In the genomic region with DNA sequence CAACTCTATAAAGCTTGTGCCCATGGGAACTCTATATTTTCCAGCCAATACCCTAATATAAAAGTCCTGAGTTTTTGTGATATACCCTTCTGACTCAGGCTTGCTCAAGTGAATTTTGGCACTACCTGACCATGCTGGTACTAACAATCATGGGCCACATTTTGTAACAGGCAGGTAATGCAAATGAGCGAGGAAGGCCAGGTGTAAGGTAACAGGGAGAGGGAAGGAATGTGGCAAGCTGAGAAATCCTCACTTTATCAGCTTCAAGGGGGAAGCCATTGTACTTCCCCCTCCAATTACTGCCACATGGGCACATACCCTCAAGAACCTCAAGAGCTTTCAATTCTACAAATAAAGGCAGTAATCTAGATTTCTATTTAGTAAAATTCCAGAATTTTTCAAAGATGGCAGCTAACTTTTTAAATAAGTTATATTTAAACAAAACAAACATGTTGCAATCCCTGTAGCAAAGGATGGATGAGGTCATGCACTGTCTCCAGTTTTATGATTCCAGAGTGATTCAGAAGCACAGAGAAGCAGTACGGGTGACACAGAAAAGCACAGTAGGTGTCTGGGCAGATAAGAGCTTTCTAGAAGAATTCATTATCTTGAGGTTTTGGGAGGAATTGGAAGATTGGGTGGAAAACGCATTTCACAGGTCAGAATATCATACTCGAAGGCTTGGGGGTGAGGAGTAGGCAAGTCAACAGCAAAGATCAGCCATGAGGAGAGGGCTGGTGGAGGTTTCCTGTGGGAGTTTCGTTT, we compare ENCODE assay signal across 7 cellular contexts.
DNase-seq lines count a peak whose midpoint lies in the region; ATAC-seq and TF ChIP-seq lines count a peak whose summit lies in the region.

No MANE protein-coding gene starts in this region.

- peaks cover 12% of the 10 kb centered on the region for H3K36me3 Mint-ChIP-seq in stimulated activated effector memory CD8-positive, alpha-beta T cell treated with anti-CD3 and anti-CD28 coated beads, Interleukin-12 subunit alpha, Interleukin-12 subunit beta, amount 100 ng/mL, for 72 hours

- H3K27ac Mint-ChIP-seq in stimulated activated effector memory CD8-positive, alpha-beta T cell treated with anti-CD3 and anti-CD28 coated beads, Interleukin-12 subunit alpha, Interleukin-12 subunit beta, amount 100 ng/mL, for 72 hours: peak overlapping the region; percentile 60

- H3K4me1 Mint-ChIP-seq in stimulated activated effector memory CD8-positive, alpha-beta T cell treated with anti-CD3 and anti-CD28 coated beads, Interleukin-12 subunit alpha, Interleukin-12 subunit beta, amount 100 ng/mL, for 72 hours: peaks cover 50% of the 10 kb centered on the region

- DNase-seq in HCEC 1CT (peak; percentile 86), fibroblast of peridontal ligament (ENCODE audit: extremely low read depth) (peak; percentile 85), inferior parietal cortex (ENCODE audit: extremely low spot score) (no peak)
- no peak for DNase-seq in stimulated activated effector memory CD8-positive, alpha-beta T cell treated with anti-CD3 and anti-CD28 coated beads, Interleukin-12 subunit alpha, Interleukin-12 subunit beta, amount 100 ng/mL, for 72 hours (ENCODE audit: low spot score in 2 of 2)

- peak; percentile 71 for ATAC-seq in SK-N-SH treated with all-trans-retinoic acid at 6 μM for 48 hours
- peak; percentile 74 for ATAC-seq in stimulated activated effector memory CD8-positive, alpha-beta T cell treated with anti-CD3 and anti-CD28 coated beads, Interleukin-12 subunit alpha, Interleukin-12 subunit beta, amount 100 ng/mL, for 72 hours
- no peak for ATAC-seq in GM19324 (IDR thresholded peaks at IDR 0.05; ENCODE audit: low FRiP score, unreplicated experiment)
- ATAC-seq in HG02973 (IDR thresholded peaks at IDR 0.05; ENCODE audit: unreplicated experiment): no peak

- peaks cover 5% of the 10 kb centered on the region for H3K9me3 Mint-ChIP-seq in stimulated activated effector memory CD8-positive, alpha-beta T cell treated with anti-CD3 and anti-CD28 coated beads, Interleukin-12 subunit alpha, Interleukin-12 subunit beta, amount 100 ng/mL, for 72 hours

- H3K4me3 Mint-ChIP-seq in stimulated activated effector memory CD8-positive, alpha-beta T cell treated with anti-CD3 and anti-CD28 coated beads, Interleukin-12 subunit alpha, Interleukin-12 subunit beta, amount 100 ng/mL, for 72 hours: peak overlapping the region; percentile 42

TF ChIP-seq in SK-N-SH treated with all-trans-retinoic acid at 6 μM for 48 hours, 23 proteins besides CTCF, POLR2A, EP300 and RAD21:
- TF ChIP-seq SNAI2 (CRISPR knock-in tag; IDR thresholded peaks at IDR 0.05): no peak
- TF ChIP-seq, protein P1, sequence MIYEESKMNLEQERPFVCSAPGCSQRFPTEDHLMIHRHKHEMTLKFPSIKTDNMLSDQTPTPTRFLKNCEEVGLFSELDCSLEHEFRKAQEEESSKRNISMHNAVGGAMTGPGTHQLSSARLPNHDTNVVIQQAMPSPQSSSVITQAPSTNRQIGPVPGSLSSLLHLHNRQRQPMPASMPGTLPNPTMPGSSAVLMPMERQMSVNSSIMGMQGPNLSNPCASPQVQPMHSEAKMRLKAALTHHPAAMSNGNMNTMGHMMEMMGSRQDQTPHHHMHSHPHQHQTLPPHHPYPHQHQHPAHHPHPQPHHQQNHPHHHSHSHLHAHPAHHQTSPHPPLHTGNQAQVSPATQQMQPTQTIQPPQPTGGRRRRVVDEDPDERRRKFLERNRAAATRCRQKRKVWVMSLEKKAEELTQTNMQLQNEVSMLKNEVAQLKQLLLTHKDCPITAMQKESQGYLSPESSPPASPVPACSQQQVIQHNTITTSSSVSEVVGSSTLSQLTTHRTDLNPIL (CRISPR knock-in tag; IDR thresholded peaks at IDR 0.05; ENCODE audit: low read depth): peak; percentile 44; the same call in 1 of the 2 replicates
- no peak for TF ChIP-seq ZNF70 (CRISPR knock-in tag; IDR thresholded peaks at IDR 0.05)
TF ChIP-seq in SK-N-SH treated with all-trans-retinoic acid at 6 μM for 48 hours: peak in this region for 1.

Comparison
In these comparisons a context has a peak if more than half of its experiments do, and no peak if none do; other contexts are left out.
1. DNase-seq: peak in HCEC 1CT (single experiment) and fibroblast of peridontal ligament (single experiment); none in stimulated activated effector memory CD8-positive, alpha-beta T cell treated with anti-CD3 and anti-CD28 coated beads, Interleukin-12 subunit alpha, Interleukin-12 subunit beta, amount 100 ng/mL, for 72 hours (0 of 2) and inferior parietal cortex (single experiment).
2. ATAC-seq: peak in SK-N-SH treated with all-trans-retinoic acid at 6 μM for 48 hours (single experiment) and stimulated activated effector memory CD8-positive, alpha-beta T cell treated with anti-CD3 and anti-CD28 coated beads, Interleukin-12 subunit alpha, Interleukin-12 subunit beta, amount 100 ng/mL, for 72 hours (single experiment); none in GM19324 (single experiment) and HG02973 (single experiment).